Comparison of ENCODE assay signal across 15 cellular contexts in genomic region chr15:75594276-75594675, GRCh38. TPM values are rescaled to one million over a fixed set of nuclear protein-coding genes. Genes with fewer than 3 reads are reported as not detected.
A peak's percentile ranks its signal among the peaks of the same experiment; 100 is the strongest.
DNase-seq lines count a peak whose midpoint lies in the region; ATAC-seq and TF ChIP-seq lines count a peak whose summit lies in the region.
"Had no signal": no experiment of that assay in that cellular context is flagged by ENCODE, and none has a peak within 500 bp of the region (broad histone marks: within the 10 kb centered on the region; RNA-seq: fewer than 3 reads in every experiment).

No MANE protein-coding gene starts in this region.

- TF ChIP-seq CTCF in RWPE2 (IDR thresholded peaks at IDR 0.05; ENCODE audit: poor library complexity, severe bottlenecking) (no peak), thyroid gland (IDR thresholded peaks at IDR 0.05) (no peak)

- no peaks in the 10 kb centered on the region for H3K27me3 ChIP-seq in RWPE2 (ENCODE audit: insufficient read depth, poor library complexity, severe bottlenecking)
- H3K27me3 ChIP-seq in thyroid gland, result no peaks in the 10 kb centered on the region

- WGBS in thyroid gland, 2 donors, result 85 to 93% methylated on average over 9 of the region's 9 CpGs

- H3K9me3 ChIP-seq in RWPE2 (ENCODE audit: severe bottlenecking) (no peaks in the 10 kb centered on the region), thyroid gland (no peaks in the 10 kb centered on the region)
- H3K9me3 ChIP-seq: A549, Caco-2 had no signal

- peaks cover 68% of the 10 kb centered on the region for H3K36me3 ChIP-seq in RWPE2 (ENCODE audit: low read depth)
- H3K36me3 ChIP-seq in thyroid gland, result no peaks in the 10 kb centered on the region

- no peak for TF ChIP-seq POLR2A in thyroid gland (IDR thresholded peaks at IDR 0.05)

- no peak overlapping the region for H3K4me3 ChIP-seq in RWPE2 (ENCODE audit: severe bottlenecking)
- H3K4me3 ChIP-seq in thyroid gland (replicated peaks in 1 of 3), result no peak overlapping the region
- H3K4me3 ChIP-seq: A549, GM23248 had no signal

- H3K4me1 ChIP-seq in RWPE2 (ENCODE audit: insufficient read depth, poor library complexity, severe bottlenecking) (no peaks in the 10 kb centered on the region), thyroid gland (peaks cover 48 to 49% of the 10 kb centered on the region in 2 donors)
- H3K4me1 ChIP-seq: A549 had no signal

- H3K27ac ChIP-seq in RWPE2 (ENCODE audit: poor library complexity, severe bottlenecking) (no peak overlapping the region), thyroid gland (peak overlapping the region; percentile 76 to 83 (median 77))
- H3K27ac ChIP-seq: 22Rv1, A549, C4-2B, GM23248 had no signal

- ATAC-seq in Right ventricle myocardium inferior, result peak; percentile 11
- no peak for ATAC-seq in RWPE2 (ENCODE audit: low read depth)
- ATAC-seq in left ventricle myocardium superior, result peak; percentile 68
- no peak for ATAC-seq in GM18498 (IDR thresholded peaks at IDR 0.05; ENCODE audit: unreplicated experiment)
- ATAC-seq: A549 had no signal

- DNase-seq in Right ventricle myocardium inferior (ENCODE audit: missing footprints), result no peak
- DNase-seq in cardiac septum (ENCODE audit: low spot score), result no peak
- DNase-seq in RWPE2 (ENCODE audit: low spot score), result peak; percentile 11
- no peak for DNase-seq in left ventricle myocardium superior
- DNase-seq in thyroid gland, result no peak
- no peak for DNase-seq in superior temporal gyrus (ENCODE audit: extremely low spot score)
- DNase-seq: AML-193; Caco-2; CD4-positive, alpha-beta T cell; GM23248; HCEC 1CT had no signal

- intact Hi-C loops in Right ventricle myocardium inferior (cut with DNase I), result no loop called here
- intact Hi-C loops in cardiac septum (cut with DNase I), result no loop called here
- intact Hi-C loops in left ventricle myocardium superior (cut with micrococcal nuclease), result no loop called here
- intact Hi-C loops in thyroid gland (cut with DNase I), result no loop called here

RNA-seq across cellular contexts. Expression of gene PTPN9, which starts 15.2 kb away (rescaled TPM):
- total RNA-seq in Right ventricle myocardium inferior (9.3 TPM), cardiac septum (8.8 TPM), left ventricle myocardium superior (6.6 TPM), thyroid gland (10 to 100 TPM; 66.4 to 83.5 (median 73.6) TPM)

RNA-seq across cellular contexts. Expression of gene SNUPN, which starts 31.2 kb away (rescaled TPM):
- 19.4 TPM for total RNA-seq in Right ventricle myocardium inferior
- 13.6 TPM for total RNA-seq in cardiac septum
- 18.1 TPM for total RNA-seq in left ventricle myocardium superior
- 10 to 100 TPM; 24.7 to 31.8 (median 27.8) TPM for total RNA-seq in thyroid gland

RNA-seq across cellular contexts. Expression of gene IMP3, which starts 45.7 kb away (rescaled TPM):
- total RNA-seq in Right ventricle myocardium inferior, result 43.3 TPM
- 30.0 TPM for total RNA-seq in cardiac septum
- 45.3 TPM for total RNA-seq in left ventricle myocardium superior
- 100 to 1,000 TPM in 2 of 4 donors, 10 to 100 TPM in 2; 75.2 to 187 (median 133) TPM for total RNA-seq in thyroid gland

RNA-seq across cellular contexts. Expression of gene SNX33, which starts 53.4 kb away (rescaled TPM):
- 13.3 TPM for total RNA-seq in Right ventricle myocardium inferior
- 10.3 TPM for total RNA-seq in cardiac septum
- total RNA-seq in left ventricle myocardium superior, result 12.0 TPM
- total RNA-seq in thyroid gland, result 10 to 100 TPM; 22.8 to 28.7 (median 26.5) TPM

Comparison
In these comparisons a context has a peak if more than half of its experiments do, and no peak if none do; other contexts are left out.
1. ATAC-seq: peak in Right ventricle myocardium inferior (single experiment) and left ventricle myocardium superior (single experiment); none in RWPE2 (single experiment) and GM18498 (single experiment).